15 cellular contexts compared by ENCODE assay signal in genomic region chr1:100785399-100786082, GRCh38.
A peak's percentile ranks its signal among the peaks of the same experiment; 100 is the strongest.
DNase-seq lines count a peak whose midpoint lies in the region; ATAC-seq and TF ChIP-seq lines count a peak whose summit lies in the region.
"Had no signal": no experiment of that assay in that cellular context is flagged by ENCODE, and none has a peak within 500 bp of the region (broad histone marks: within the 10 kb centered on the region; RNA-seq: fewer than 3 reads in every experiment).

No MANE protein-coding gene starts in this region.

- H3K4me2 ChIP-seq in fibroblast of lung (ENCODE audit: extremely low read depth, insufficient read depth, low read length): peak overlapping the region; percentile 17

- H3K4me1 ChIP-seq in SJSA1 (replicated peaks) (peaks cover 14% of the 10 kb centered on the region), fibroblast of lung (ENCODE audit: control insufficient read depth, extremely low read depth, insufficient read depth, low read length) (no peaks in the 10 kb centered on the region)

- no peaks in the 10 kb centered on the region for H3K27me3 ChIP-seq in SJSA1 (replicated peaks)
- H3K27me3 ChIP-seq in fibroblast of lung (ENCODE audit: control insufficient read depth, insufficient read depth, low read length): no peaks in the 10 kb centered on the region

- no peak overlapping the region for H3K9ac ChIP-seq in fibroblast of lung (ENCODE audit: insufficient read depth, low read length)

- H4K20me1 ChIP-seq in fibroblast of lung (ENCODE audit: control insufficient read depth, extremely low read depth, insufficient read depth, low read length): no peaks in the 10 kb centered on the region

- no peaks in the 10 kb centered on the region for H3K79me2 ChIP-seq in fibroblast of lung (ENCODE audit: control insufficient read depth, insufficient read depth, low read length)

- DNase-seq in Right ventricle myocardium superior: no peak
- no peak for DNase-seq in cardiac septum (ENCODE audit: low spot score)
- peak; percentile 67 to 84 for DNase-seq in SJSA1 (ENCODE audit: low read depth in 1 of 2, low spot score in 2 of 2)
- peak; percentile 71 to 97 for DNase-seq in fibroblast of lung (ENCODE audit: low read depth in 2 of 2)
- no peak for DNase-seq in occipital lobe (lab: John Stamatoyannopoulos, UW)
- no peak for DNase-seq in effector CD8-positive, alpha-beta T cell (lab: John Stamatoyannopoulos, UW)
- DNase-seq: activated CD8-positive, alpha-beta T cell treated with anti-CD3 and anti-CD28 coated beads for 36 hours; NCI-H2227 treated with DMSO at 0.1 percent for 48 hours; nucleus accumbens; SIG-M5; stimulated activated CD4-positive, alpha-beta T cell treated with anti-CD3 and anti-CD28 coated beads, Interleukin-4, amount 100 ng/mL, for 4 hours; substantia nigra had no signal

- ATAC-seq in Right ventricle myocardium superior (ENCODE audit: poor library complexity): peak; percentile 48
- ATAC-seq in GM21619 (IDR thresholded peaks at IDR 0.05; ENCODE audit: unreplicated experiment): no peak
- ATAC-seq in HG02588 (IDR thresholded peaks at IDR 0.05; ENCODE audit: unreplicated experiment): no peak
- ATAC-seq: activated CD8-positive, alpha-beta T cell treated with anti-CD3 and anti-CD28 coated beads for 36 hours; activated naive CD4-positive, alpha-beta T cell treated with anti-CD3 and anti-CD28 coated beads, Interleukin-2, amount 50 U/mL, for 72 hours had no signal

- H3K27ac ChIP-seq in SJSA1 (peak overlapping the region; percentile 76), fibroblast of lung (ENCODE audit: insufficient read depth, low read length) (no peak overlapping the region)

- TF ChIP-seq CTCF in fibroblast of lung (conservative IDR thresholded peaks at IDR 0.05 in 1 of 2, IDR thresholded peaks at IDR 0.05 in 1 of 2; ENCODE audit: low read depth in 1 of 2, low read length in 2 of 2): no peak

- H3K9me3 ChIP-seq in SJSA1 (replicated peaks): no peaks in the 10 kb centered on the region
- H3K9me3 ChIP-seq in fibroblast of lung (ENCODE audit: control insufficient read depth, insufficient read depth, low read depth, low read length): no peaks in the 10 kb centered on the region

- H3K4me3 ChIP-seq in SJSA1: peak overlapping the region; percentile 14
- H3K4me3 ChIP-seq in fibroblast of lung (replicated peaks in 1 of 4; ENCODE audit: control extremely low read depth in 1 of 4, insufficient read depth in 1 of 4, low read depth in 3 of 4, low read length in 4 of 4): peak overlapping the region in 1 of 4 experiments; percentile 8

- no peaks in the 10 kb centered on the region for H3K36me3 ChIP-seq in SJSA1
- H3K36me3 ChIP-seq in fibroblast of lung (ENCODE audit: control insufficient read depth, insufficient read depth, low read length): no peaks in the 10 kb centered on the region

- intact Hi-C loops in Right ventricle myocardium superior (cut with DNase I) (no loop called here), cardiac septum (cut with DNase I) (no loop called here)

- H2AFZ ChIP-seq in fibroblast of lung (ENCODE audit: low read length): no peak overlapping the region

Comparison
In these comparisons a context has a peak if more than half of its experiments do, and no peak if none do; other contexts are left out.
1. DNase-seq: peak in SJSA1 (2 of 2) and fibroblast of lung (2 of 2); none in Right ventricle myocardium superior (single experiment), cardiac septum (single experiment), occipital lobe (single experiment) and effector CD8-positive, alpha-beta T cell (single experiment).